In genomic region chr3:50299638-50299928, GRCh38 we compare ENCODE assay signal across 8 cellular contexts. TPM values are rescaled to one million over a fixed set of nuclear protein-coding genes. Genes with fewer than 3 reads are reported as not detected.
A peak's percentile ranks its signal among the peaks of the same experiment; 100 is the strongest.
DNase-seq lines count a peak whose midpoint lies in the region; ATAC-seq and TF ChIP-seq lines count a peak whose summit lies in the region.

No MANE protein-coding gene starts in this region.

- H3K4me3 ChIP-seq in GM08714 (ENCODE audit: low read length) (peak overlapping the region; percentile 53; the same call in 1 of the 2 replicates), SJSA1 (peak overlapping the region; percentile 50), esophagus squamous epithelium (peak overlapping the region; percentile 20 to 72 (median 60)), rectal smooth muscle tissue (ENCODE audit: low read length) (peak overlapping the region; percentile 76)

- TF ChIP-seq POLR2A in esophagus squamous epithelium (IDR thresholded peaks at IDR 0.05): no peak

- H3K27me3 ChIP-seq in SJSA1 (replicated peaks): no peaks in the 10 kb centered on the region
- H3K27me3 ChIP-seq in esophagus squamous epithelium: no peaks in the 10 kb centered on the region
- no peaks in the 10 kb centered on the region for H3K27me3 ChIP-seq in rectal smooth muscle tissue (ENCODE audit: control insufficient read depth, insufficient read depth, low read length)

- peak overlapping the region; percentile 71 for H3K27ac ChIP-seq in SJSA1
- peak overlapping the region; percentile 89 to 94 (median 91) for H3K27ac ChIP-seq in esophagus squamous epithelium
- H3K27ac ChIP-seq in rectal smooth muscle tissue (ENCODE audit: low read depth, low read length): peak overlapping the region; percentile 87

- H3K36me3 ChIP-seq in SJSA1 (no peaks in the 10 kb centered on the region), esophagus squamous epithelium (peaks cover 0 to 13% (median 0%) of the 10 kb centered on the region in 3 donors), rectal smooth muscle tissue (ENCODE audit: control insufficient read depth, insufficient read depth, low read length) (no peaks in the 10 kb centered on the region)

- no peak for DNase-seq in SJSA1 (ENCODE audit: low read depth in 1 of 2, low spot score in 2 of 2)
- DNase-seq in esophagus squamous epithelium (lab: John Stamatoyannopoulos, UW): no peak
- no peak for DNase-seq in SHP77 (lab: John Stamatoyannopoulos, UW)
- no peak for DNase-seq in NCI-H146 (lab: John Stamatoyannopoulos, UW)
- no peak for DNase-seq in stimulated activated CD4-positive, alpha-beta T cell treated with anti-CD3 and anti-CD28 coated beads, Interleukin-15, amount 100 ng/mL, for 24 hours

- 0% methylated on average over 3 of the region's 12 CpGs; no CpG with 5 or more reads in 1 of the 2 donors for WGBS in esophagus squamous epithelium, 2 donors

- TF ChIP-seq CTCF in esophagus squamous epithelium (IDR thresholded peaks at IDR 0.05): no peak

- H3K9me3 ChIP-seq in SJSA1 (replicated peaks): no peaks in the 10 kb centered on the region
- H3K9me3 ChIP-seq in esophagus squamous epithelium: no peaks in the 10 kb centered on the region

- H3K4me1 ChIP-seq in SJSA1 (replicated peaks) (peaks cover 16% of the 10 kb centered on the region), esophagus squamous epithelium (peaks cover 34 to 63% (median 38%) of the 10 kb centered on the region in 3 donors), rectal smooth muscle tissue (ENCODE audit: control insufficient read depth, insufficient read depth, low read length) (peaks cover 10% of the 10 kb centered on the region)

- intact Hi-C loops in esophagus squamous epithelium (cut with DNase I): no loop called here

- ATAC-seq in GM21786 (IDR thresholded peaks at IDR 0.05; ENCODE audit: unreplicated experiment): no peak

- H3K9ac ChIP-seq in rectal smooth muscle tissue (ENCODE audit: low read length): peak overlapping the region; percentile 1

RNA-seq across cellular contexts. Expression of gene HYAL3, which starts 0.4 kb away (rescaled TPM):
- 1.6 and 3.1 TPM in 2 replicates for total RNA-seq in SJSA1 (2014; rRNA removed; shearing (Covaris generic))
- 1 to 10 TPM; 5.3 to 7.9 (median 5.8) TPM for total RNA-seq in esophagus squamous epithelium

RNA-seq across cellular contexts. Expression of gene NAA80, which starts 0.4 kb away (rescaled TPM):
- total RNA-seq in SJSA1 (2014; rRNA removed; shearing (Covaris generic)): 0.47 and 2.2 TPM in 2 replicates
- total RNA-seq in esophagus squamous epithelium: 10 to 100 TPM in 1 of 4 donors, 1 to 10 TPM in 3; 6.0 to 16.2 (median 7.7) TPM

RNA-seq across cellular contexts. Expression of gene HYAL1, which starts 3.8 kb away (rescaled TPM):
- 0.18 TPM in 1 of 2 replicates, not detected in the other for total RNA-seq in SJSA1 (2014; rRNA removed; shearing (Covaris generic))
- 1 to 10 TPM; 1.8 to 8.9 (median 4.8) TPM for total RNA-seq in esophagus squamous epithelium

RNA-seq across cellular contexts. Expression of gene IFRD2, which starts 7.4 kb away (rescaled TPM):
- 70.9 and 81.8 TPM in 2 replicates for total RNA-seq in SJSA1 (2014; rRNA removed; shearing (Covaris generic))
- total RNA-seq in esophagus squamous epithelium: 100 to 1,000 TPM in 1 of 4 donors, 10 to 100 TPM in 3; 49.0 to 100 (median 72.9) TPM

RNA-seq across cellular contexts. Expression of gene LSMEM2, which starts 20.7 kb away (rescaled TPM):
- total RNA-seq in SJSA1 (2014; rRNA removed; shearing (Covaris generic)): not detected in 2 replicates
- not detected for total RNA-seq in esophagus squamous epithelium
